ENCODE assay signal across 8 cellular contexts in genomic region chr11:78575478-78575877, GRCh38. TPM values are rescaled to one million over a fixed set of nuclear protein-coding genes. Genes with fewer than 3 reads are reported as not detected.
A peak's percentile ranks its signal among the peaks of the same experiment; 100 is the strongest.
DNase-seq lines count a peak whose midpoint lies in the region; ATAC-seq and TF ChIP-seq lines count a peak whose summit lies in the region.

No MANE protein-coding gene starts in this region.

- H3K27me3 Mint-ChIP-seq in HFFc6 (ENCODE audit: insufficient read depth) (0 out of 2 replicates have a peak, but pooled peaks cover 1% of the 10 kb centered on the region), WTC11 (ENCODE audit: low read depth) (no peaks in the 10 kb centered on the region)

- H3K4me1 Mint-ChIP-seq in HFFc6 (ENCODE audit: low read depth): peaks cover 30% of the 10 kb centered on the region
- H3K4me1 Mint-ChIP-seq in WTC11: peaks cover 27% of the 10 kb centered on the region

- H4K20me1 ChIP-seq in hepatocyte (ENCODE audit: insufficient read depth, poor library complexity, severe bottlenecking): no peaks in the 10 kb centered on the region

- H3K4me2 ChIP-seq in hepatocyte: peak overlapping the region; percentile 77

- POLR2A ChIA-PET in WTC11 (lab: Charles Lee): interaction anchor here (1.2 kb wide), 1 partner anchor 157 kb away, joined by 3 read pairs; no protein-coding TSS in a partner anchor

- no peak for TF ChIP-seq CTCF in HFFc6 (IDR thresholded peaks at IDR 0.05)
- no peak for TF ChIP-seq CTCF in WTC11 (IDR thresholded peaks at IDR 0.05)
- TF ChIP-seq CTCF in hepatocyte (IDR thresholded peaks at IDR 0.05; ENCODE audit: poor library complexity): no peak
- TF ChIP-seq CTCF in spleen (IDR thresholded peaks at IDR 0.05 in 8 of 11, conservative IDR thresholded peaks at IDR 0.05 in 3 of 11): no peak

- CTCF ChIA-PET in WTC11 (lab: Charles Lee): interaction anchor here (1.1 to 4.0 kb wide), 4 partner anchors 11 to 387 kb away, joined by 3 to 48 read pairs (median 8); partner anchors contain the start of genes KCTD21 and USP35

- H3K27ac Mint-ChIP-seq in HFFc6 (no peak overlapping the region; the same call in 1 of the 2 replicates), WTC11 (peak overlapping the region; percentile 72; the same call in 1 of the 2 replicates)

- H3K27ac ChIP-seq in hepatocyte: peak overlapping the region; percentile 89
- H3K27ac ChIP-seq in spleen: peak overlapping the region; percentile 82 to 92 (median 90)

- no peaks in the 10 kb centered on the region for H3K27me3 ChIP-seq in hepatocyte
- H3K27me3 ChIP-seq in spleen (replicated peaks in 1 of 7): no peaks in the 10 kb centered on the region

- peaks cover 19% of the 10 kb centered on the region for H3K79me2 ChIP-seq in hepatocyte

- DNase-seq in HFFc6: no peak
- DNase-seq in WTC11 (ENCODE audit: low spot score): no peak
- peak; percentile 9 for DNase-seq in hepatocyte (ENCODE audit: low spot score)
- DNase-seq in spleen: no peak
- DNase-seq in NCI-H1694 (lab: John Stamatoyannopoulos, UW): no peak
- DNase-seq in activated CD4-positive, alpha-beta T cell treated with anti-CD3 and anti-CD28 coated beads, Interleukin-2, amount 50 U/mL, for 48 hours: no peak

- intact Hi-C loops in spleen (cut with DNase I; ENCODE audit: low total_unique reads): loop anchor here (10.0 kb wide), 1 partner anchor 581 kb away; the partner anchor contains the start of gene INTS4

- H2AFZ ChIP-seq in hepatocyte: peak overlapping the region; percentile 90

- H3K9me3 Mint-ChIP-seq in HFFc6: no peaks in the 10 kb centered on the region
- H3K9me3 Mint-ChIP-seq in WTC11: no peaks in the 10 kb centered on the region

- TF ChIP-seq POLR2A in spleen (IDR thresholded peaks at IDR 0.05): no peak

- ATAC-seq in WTC11: no peak
- no peak for ATAC-seq in HG03342 (IDR thresholded peaks at IDR 0.05; ENCODE audit: unreplicated experiment)
- ATAC-seq in HG03135 (IDR thresholded peaks at IDR 0.05; ENCODE audit: unreplicated experiment): no peak

- H3K36me3 ChIP-seq in hepatocyte (replicated peaks; ENCODE audit: insufficient read depth, low read depth) (no peaks in the 10 kb centered on the region), spleen (peaks cover 0 to 9% (median 8%) of the 10 kb centered on the region in 6 donors)

- H3K36me3 Mint-ChIP-seq in HFFc6 (ENCODE audit: low read depth) (peaks cover 6% of the 10 kb centered on the region), WTC11 (peaks cover 12% of the 10 kb centered on the region)

- peaks cover 12% of the 10 kb centered on the region for H3K4me1 ChIP-seq in hepatocyte (ENCODE audit: insufficient read depth)
- H3K4me1 ChIP-seq in spleen: peaks cover 11 to 54% (median 29%) of the 10 kb centered on the region in 6 donors

- H3K9me2 ChIP-seq in hepatocyte (replicated peaks; ENCODE audit: insufficient read depth): no peaks in the 10 kb centered on the region

- H3K4me3 Mint-ChIP-seq in HFFc6 (peak overlapping the region; percentile 99), WTC11 (peak overlapping the region; percentile 97)

- H3K9me3 ChIP-seq in hepatocyte (ENCODE audit: low read depth): no peaks in the 10 kb centered on the region
- no peaks in the 10 kb centered on the region for H3K9me3 ChIP-seq in spleen

- H3K4me3 ChIP-seq in hepatocyte: peak overlapping the region; percentile 51
- H3K4me3 ChIP-seq in spleen: peak overlapping the region in 7 of 8 donors; percentile 70 to 88 (median 83)

- 50% methylated on average over 10 of the region's 10 CpGs for WGBS in hepatocyte (ENCODE audit: low lambda C conversion rate, missing lambda C conversion rate)
- WGBS in spleen, 5 donors: 68 to 84% (median 75%) methylated on average over 10 of the region's 10 CpGs

TF ChIP-seq in WTC11, 78 proteins besides CTCF, POLR2A, EP300 and RAD21 (continues in another document):
- TF ChIP-seq, protein P1, sequence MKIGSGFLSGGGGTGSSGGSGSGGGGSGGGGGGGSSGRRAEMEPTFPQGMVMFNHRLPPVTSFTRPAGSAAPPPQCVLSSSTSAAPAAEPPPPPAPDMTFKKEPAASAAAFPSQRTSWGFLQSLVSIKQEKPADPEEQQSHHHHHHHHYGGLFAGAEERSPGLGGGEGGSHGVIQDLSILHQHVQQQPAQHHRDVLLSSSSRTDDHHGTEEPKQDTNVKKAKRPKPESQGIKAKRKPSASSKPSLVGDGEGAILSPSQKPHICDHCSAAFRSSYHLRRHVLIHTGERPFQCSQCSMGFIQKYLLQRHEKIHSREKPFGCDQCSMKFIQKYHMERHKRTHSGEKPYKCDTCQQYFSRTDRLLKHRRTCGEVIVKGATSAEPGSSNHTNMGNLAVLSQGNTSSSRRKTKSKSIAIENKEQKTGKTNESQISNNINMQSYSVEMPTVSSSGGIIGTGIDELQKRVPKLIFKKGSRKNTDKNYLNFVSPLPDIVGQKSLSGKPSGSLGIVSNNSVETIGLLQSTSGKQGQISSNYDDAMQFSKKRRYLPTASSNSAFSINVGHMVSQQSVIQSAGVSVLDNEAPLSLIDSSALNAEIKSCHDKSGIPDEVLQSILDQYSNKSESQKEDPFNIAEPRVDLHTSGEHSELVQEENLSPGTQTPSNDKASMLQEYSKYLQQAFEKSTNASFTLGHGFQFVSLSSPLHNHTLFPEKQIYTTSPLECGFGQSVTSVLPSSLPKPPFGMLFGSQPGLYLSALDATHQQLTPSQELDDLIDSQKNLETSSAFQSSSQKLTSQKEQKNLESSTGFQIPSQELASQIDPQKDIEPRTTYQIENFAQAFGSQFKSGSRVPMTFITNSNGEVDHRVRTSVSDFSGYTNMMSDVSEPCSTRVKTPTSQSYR (CRISPR knock-in tag; IDR thresholded peaks at IDR 0.05): no peak
- no peak for TF ChIP-seq SOX15 (CRISPR knock-in tag; IDR thresholded peaks at IDR 0.05)
- TF ChIP-seq NR1H2 (CRISPR knock-in tag; IDR thresholded peaks at IDR 0.05): no peak
- TF ChIP-seq, protein P2, sequence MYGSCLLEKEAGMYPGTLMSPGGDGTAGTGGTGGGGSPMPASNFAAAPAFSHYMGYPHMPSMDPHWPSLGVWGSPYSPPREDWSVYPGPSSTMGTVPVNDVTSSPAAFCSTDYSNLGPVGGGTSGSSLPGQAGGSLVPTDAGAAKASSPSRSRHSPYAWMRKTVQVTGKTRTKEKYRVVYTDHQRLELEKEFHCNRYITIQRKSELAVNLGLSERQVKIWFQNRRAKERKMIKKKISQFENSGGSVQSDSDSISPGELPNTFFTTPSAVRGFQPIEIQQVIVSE (CRISPR knock-in tag; IDR thresholded peaks at IDR 0.05; ENCODE audit: borderline replicate concordance): no peak
- no peak for TF ChIP-seq ZNF219 (CRISPR knock-in tag; IDR thresholded peaks at IDR 0.05; ENCODE audit: borderline replicate concordance)
- TF ChIP-seq ETV6 (CRISPR knock-in tag; IDR thresholded peaks at IDR 0.05): no peak
- TF ChIP-seq SMAD3 (CRISPR knock-in tag; IDR thresholded peaks at IDR 0.05; ENCODE audit: borderline replicate concordance): no peak
- TF ChIP-seq JUN (CRISPR knock-in tag; IDR thresholded peaks at IDR 0.05): no peak
- TF ChIP-seq, protein P3, sequence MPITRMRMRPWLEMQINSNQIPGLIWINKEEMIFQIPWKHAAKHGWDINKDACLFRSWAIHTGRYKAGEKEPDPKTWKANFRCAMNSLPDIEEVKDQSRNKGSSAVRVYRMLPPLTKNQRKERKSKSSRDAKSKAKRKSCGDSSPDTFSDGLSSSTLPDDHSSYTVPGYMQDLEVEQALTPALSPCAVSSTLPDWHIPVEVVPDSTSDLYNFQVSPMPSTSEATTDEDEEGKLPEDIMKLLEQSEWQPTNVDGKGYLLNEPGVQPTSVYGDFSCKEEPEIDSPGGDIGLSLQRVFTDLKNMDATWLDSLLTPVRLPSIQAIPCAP (CRISPR knock-in tag; IDR thresholded peaks at IDR 0.05): no peak
- TF ChIP-seq MXD4 (CRISPR knock-in tag; IDR thresholded peaks at IDR 0.05; ENCODE audit: borderline replicate concordance): no peak
- no peak for TF ChIP-seq KAT7 (CRISPR knock-in tag; IDR thresholded peaks at IDR 0.05; ENCODE audit: borderline replicate concordance)
- TF ChIP-seq, protein P4, sequence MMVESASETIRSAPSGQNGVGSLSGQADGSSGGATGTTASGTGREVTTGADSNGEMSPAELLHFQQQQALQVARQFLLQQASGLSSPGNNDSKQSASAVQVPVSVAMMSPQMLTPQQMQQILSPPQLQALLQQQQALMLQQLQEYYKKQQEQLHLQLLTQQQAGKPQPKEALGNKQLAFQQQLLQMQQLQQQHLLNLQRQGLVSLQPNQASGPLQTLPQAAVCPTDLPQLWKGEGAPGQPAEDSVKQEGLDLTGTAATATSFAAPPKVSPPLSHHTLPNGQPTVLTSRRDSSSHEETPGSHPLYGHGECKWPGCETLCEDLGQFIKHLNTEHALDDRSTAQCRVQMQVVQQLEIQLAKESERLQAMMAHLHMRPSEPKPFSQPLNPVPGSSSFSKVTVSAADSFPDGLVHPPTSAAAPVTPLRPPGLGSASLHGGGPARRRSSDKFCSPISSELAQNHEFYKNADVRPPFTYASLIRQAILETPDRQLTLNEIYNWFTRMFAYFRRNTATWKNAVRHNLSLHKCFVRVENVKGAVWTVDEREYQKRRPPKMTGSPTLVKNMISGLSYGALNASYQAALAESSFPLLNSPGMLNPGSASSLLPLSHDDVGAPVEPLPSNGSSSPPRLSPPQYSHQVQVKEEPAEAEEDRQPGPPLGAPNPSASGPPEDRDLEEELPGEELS (CRISPR knock-in tag; IDR thresholded peaks at IDR 0.05): no peak

RNA-seq across cellular contexts. Expression of gene NARS2, which starts 0.8 kb away (rescaled TPM):
- 10 to 100 TPM in 3 of 6 experiments, 1 to 10 TPM in 3; 8.7 to 11.6 (median 10.3) TPM for total RNA-seq in HFFc6 (2021; fragmentation: NEBNext Ultra II Directional; extraction: Animal tissue kit (Norgen Biotek cat#: 25700))
- total RNA-seq in WTC11 (2021) (36.4 to 42.8 TPM (median 42.6 TPM) in 3 replicates), hepatocyte (19.1 and 24.3 TPM in 2 replicates), spleen (10 to 100 TPM; 11.2 to 19.7 (median 14.3) TPM)
- polyA plus RNA-seq in hepatocyte (13.5 and 17.5 TPM in 2 replicates), spleen (10 to 100 TPM; 14.2 to 16.4 (median 15.1) TPM)
